In genomic region chr5:33601881-33602280, GRCh38 we compare ENCODE assay signal across 29 cellular contexts.
DNase-seq lines count a peak whose midpoint lies in the region; ATAC-seq and TF ChIP-seq lines count a peak whose summit lies in the region.
"Had no signal": no experiment of that assay in that cellular context is flagged by ENCODE, and none has a peak within 500 bp of the region (broad histone marks: within the 10 kb centered on the region; RNA-seq: fewer than 3 reads in every experiment).

No MANE protein-coding gene starts in this region.

- H3K27me3 Mint-ChIP-seq in WTC11 (ENCODE audit: low read depth) (no peaks in the 10 kb centered on the region), endodermal cell (ENCODE audit: insufficient read depth) (no peaks in the 10 kb centered on the region)
- H3K27me3 Mint-ChIP-seq: activated naive CD8-positive, alpha-beta T cell treated with anti-CD3 and anti-CD28 coated beads, Interleukin-2, amount 50 U/mL, for 24 hours; dendritic cell treated with granulocyte-macrophage colony-stimulating factor and Interleukin-4, amounts not matched to agents 40 ng/mL and 50 ng/mL, for 4 days had no signal

- peak; percentile 51; the same call in 1 of the 2 replicates for ATAC-seq in WTC11
- ATAC-seq in GM18907 (IDR thresholded peaks at IDR 0.05; ENCODE audit: unreplicated experiment), result no peak
- ATAC-seq: activated CD4-positive, CD25-positive, alpha-beta regulatory T cell treated with anti-CD3 and anti-CD28 coated beads, Interleukin-2, amount 50 U/mL, for 24 hours; activated naive CD8-positive, alpha-beta T cell treated with anti-CD3 and anti-CD28 coated beads, Interleukin-2, amount 50 U/mL, for 24 hours; GM12878 had no signal

- H3K4me1 Mint-ChIP-seq in WTC11, result peaks cover 4% of the 10 kb centered on the region
- no peaks in the 10 kb centered on the region for H3K4me1 Mint-ChIP-seq in endodermal cell
- H3K4me1 Mint-ChIP-seq: activated CD4-positive, alpha-beta memory T cell treated with anti-CD3 and anti-CD28 coated beads, Interleukin-2, amount 10 ng/mL, durations not matched to agents 7 days and 5 days; activated naive CD8-positive, alpha-beta T cell treated with anti-CD3 and anti-CD28 coated beads, Interleukin-2, amount 50 U/mL, for 24 hours had no signal

- DNase-seq in WTC11 (ENCODE audit: low spot score), result no peak
- peak; percentile 60 for DNase-seq in endodermal cell
- DNase-seq in kidney tubule cell (ENCODE audit: low spot score), result peak; percentile 84
- DNase-seq in renal cortical epithelial cell (ENCODE audit: low read depth), result peak; percentile 72
- DNase-seq in GM03348 (ENCODE audit: low spot score), result no peak
- no peak for DNase-seq in amniotic stem cell (lab: John Stamatoyannopoulos, UW)
- DNase-seq in NCI-H1048 (lab: John Stamatoyannopoulos, UW), result no peak
- DNase-seq: ACHN; activated CD4-positive, alpha-beta memory T cell treated with anti-CD3 and anti-CD28 coated beads, Interleukin-2, amount 10 ng/mL, durations not matched to agents 7 days and 5 days; activated gamma-delta T cell treated with Interleukin-2 at 50 U/mL for 16 hours; activated naive CD8-positive, alpha-beta T cell treated with anti-CD3 and anti-CD28 coated beads, Interleukin-2, amount 50 U/mL, for 24 hours; activated T-cell treated with anti-CD3 and anti-CD28 coated beads for 4 hours; DMS79 treated with DMSO at 0.1 percent for 48 hours; head of caudate nucleus; Kasumi-1; NCI-H1092; NCI-H187; NCI-H524 treated with DMSO at 0.1 percent for 48 hours; Peyer's patch; SIG-M5; uterus had no signal

- TF ChIP-seq CTCF in WTC11 (IDR thresholded peaks at IDR 0.05) (no peak), endodermal cell (conservative IDR thresholded peaks at IDR 0.05) (no peak)

- H3K27me3 ChIP-seq in endodermal cell (ENCODE audit: control insufficient read depth, insufficient read depth, low read length, poor library complexity, severe bottlenecking), result no peaks in the 10 kb centered on the region
- H3K27me3 ChIP-seq: BLaER1, neutrophil, Peyer's patch, uterus had no signal

- no peak overlapping the region for H3K27ac ChIP-seq in endodermal cell (ENCODE audit: low read depth, low read length)
- H3K27ac ChIP-seq: BLaER1, neutrophil, Peyer's patch, skin epidermis, uterus had no signal

- H3K27ac Mint-ChIP-seq in WTC11 (no peak overlapping the region), endodermal cell (no peak overlapping the region)
- H3K27ac Mint-ChIP-seq: activated CD4-positive, alpha-beta memory T cell treated with anti-CD3 and anti-CD28 coated beads, Interleukin-2, amount 10 ng/mL, durations not matched to agents 7 days and 5 days; activated naive CD8-positive, alpha-beta T cell treated with anti-CD3 and anti-CD28 coated beads, Interleukin-2, amount 50 U/mL, for 24 hours; dendritic cell treated with granulocyte-macrophage colony-stimulating factor and Interleukin-4, amounts not matched to agents 40 ng/mL and 50 ng/mL, for 4 days had no signal

- H3K9me3 Mint-ChIP-seq in WTC11 (no peaks in the 10 kb centered on the region), endodermal cell (no peaks in the 10 kb centered on the region)
- H3K9me3 Mint-ChIP-seq: activated CD4-positive, alpha-beta memory T cell treated with anti-CD3 and anti-CD28 coated beads, Interleukin-2, amount 10 ng/mL, durations not matched to agents 7 days and 5 days; activated naive CD8-positive, alpha-beta T cell treated with anti-CD3 and anti-CD28 coated beads, Interleukin-2, amount 50 U/mL, for 24 hours; dendritic cell treated with granulocyte-macrophage colony-stimulating factor and Interleukin-4, amounts not matched to agents 40 ng/mL and 50 ng/mL, for 4 days had no signal

- H3K9ac ChIP-seq in endodermal cell (ENCODE audit: extremely low read depth, low read length, poor library complexity, severe bottlenecking), result no peak overlapping the region
- H3K9ac ChIP-seq: BLaER1 had no signal

- H3K4me3 ChIP-seq in endodermal cell (ENCODE audit: low read length), result no peak overlapping the region
- H3K4me3 ChIP-seq: BLaER1, GM12878, Peyer's patch, skin epidermis, uterus had no signal

- no peaks in the 10 kb centered on the region for H3K9me3 ChIP-seq in endodermal cell (ENCODE audit: control insufficient read depth, low read length)
- H3K9me3 ChIP-seq: BLaER1, Caco-2, neutrophil, Peyer's patch, uterus had no signal

- WGBS in endodermal cell (ENCODE audit: insufficient coverage in 1 of 2, insufficient read length in 1 of 2), 2 experiments, result 86% methylated on average over 3 of the region's 3 CpGs; no CpG with 5 or more reads in 1 of the 2 experiments

- H3K4me3 Mint-ChIP-seq in WTC11 (no peak overlapping the region), endodermal cell (no peak overlapping the region)
- H3K4me3 Mint-ChIP-seq: activated CD4-positive, alpha-beta memory T cell treated with anti-CD3 and anti-CD28 coated beads, Interleukin-2, amount 10 ng/mL, durations not matched to agents 7 days and 5 days; activated naive CD8-positive, alpha-beta T cell treated with anti-CD3 and anti-CD28 coated beads, Interleukin-2, amount 50 U/mL, for 24 hours; dendritic cell treated with granulocyte-macrophage colony-stimulating factor and Interleukin-4, amounts not matched to agents 40 ng/mL and 50 ng/mL, for 4 days had no signal

- CTCF ChIA-PET in WTC11 (lab: Charles Lee), result interaction anchor here (0.7 to 0.8 kb wide), 2 partner anchors 13 to 334 kb away, joined by 3 to 4 read pairs; partner anchors contain the start of gene RXFP3

- no peaks in the 10 kb centered on the region for H3K4me1 ChIP-seq in endodermal cell (ENCODE audit: control insufficient read depth, insufficient read depth, low read length)
- H3K4me1 ChIP-seq: BLaER1, Caco-2, Peyer's patch, uterus had no signal

- POLR2A ChIA-PET in WTC11 (lab: Charles Lee), result no interaction called here

- H3K36me3 Mint-ChIP-seq in WTC11 (no peaks in the 10 kb centered on the region), endodermal cell (ENCODE audit: low read depth) (peaks cover 7% of the 10 kb centered on the region)

- H3K36me3 ChIP-seq in endodermal cell (ENCODE audit: control insufficient read depth, insufficient read depth, low read length), result no peaks in the 10 kb centered on the region
- H3K36me3 ChIP-seq: BLaER1, neutrophil, Peyer's patch, uterus had no signal

TF ChIP-seq in WTC11, 78 proteins besides CTCF, POLR2A, EP300 and RAD21 (continues in another document):
- TF ChIP-seq, protein P1, sequence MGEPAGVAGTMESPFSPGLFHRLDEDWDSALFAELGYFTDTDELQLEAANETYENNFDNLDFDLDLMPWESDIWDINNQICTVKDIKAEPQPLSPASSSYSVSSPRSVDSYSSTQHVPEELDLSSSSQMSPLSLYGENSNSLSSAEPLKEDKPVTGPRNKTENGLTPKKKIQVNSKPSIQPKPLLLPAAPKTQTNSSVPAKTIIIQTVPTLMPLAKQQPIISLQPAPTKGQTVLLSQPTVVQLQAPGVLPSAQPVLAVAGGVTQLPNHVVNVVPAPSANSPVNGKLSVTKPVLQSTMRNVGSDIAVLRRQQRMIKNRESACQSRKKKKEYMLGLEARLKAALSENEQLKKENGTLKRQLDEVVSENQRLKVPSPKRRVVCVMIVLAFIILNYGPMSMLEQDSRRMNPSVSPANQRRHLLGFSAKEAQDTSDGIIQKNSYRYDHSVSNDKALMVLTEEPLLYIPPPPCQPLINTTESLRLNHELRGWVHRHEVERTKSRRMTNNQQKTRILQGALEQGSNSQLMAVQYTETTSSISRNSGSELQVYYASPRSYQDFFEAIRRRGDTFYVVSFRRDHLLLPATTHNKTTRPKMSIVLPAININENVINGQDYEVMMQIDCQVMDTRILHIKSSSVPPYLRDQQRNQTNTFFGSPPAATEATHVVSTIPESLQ (CRISPR knock-in tag; IDR thresholded peaks at IDR 0.05), result no peak
- TF ChIP-seq, protein P2, sequence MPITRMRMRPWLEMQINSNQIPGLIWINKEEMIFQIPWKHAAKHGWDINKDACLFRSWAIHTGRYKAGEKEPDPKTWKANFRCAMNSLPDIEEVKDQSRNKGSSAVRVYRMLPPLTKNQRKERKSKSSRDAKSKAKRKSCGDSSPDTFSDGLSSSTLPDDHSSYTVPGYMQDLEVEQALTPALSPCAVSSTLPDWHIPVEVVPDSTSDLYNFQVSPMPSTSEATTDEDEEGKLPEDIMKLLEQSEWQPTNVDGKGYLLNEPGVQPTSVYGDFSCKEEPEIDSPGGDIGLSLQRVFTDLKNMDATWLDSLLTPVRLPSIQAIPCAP (CRISPR knock-in tag; IDR thresholded peaks at IDR 0.05), result no peak
- TF ChIP-seq, protein P3, sequence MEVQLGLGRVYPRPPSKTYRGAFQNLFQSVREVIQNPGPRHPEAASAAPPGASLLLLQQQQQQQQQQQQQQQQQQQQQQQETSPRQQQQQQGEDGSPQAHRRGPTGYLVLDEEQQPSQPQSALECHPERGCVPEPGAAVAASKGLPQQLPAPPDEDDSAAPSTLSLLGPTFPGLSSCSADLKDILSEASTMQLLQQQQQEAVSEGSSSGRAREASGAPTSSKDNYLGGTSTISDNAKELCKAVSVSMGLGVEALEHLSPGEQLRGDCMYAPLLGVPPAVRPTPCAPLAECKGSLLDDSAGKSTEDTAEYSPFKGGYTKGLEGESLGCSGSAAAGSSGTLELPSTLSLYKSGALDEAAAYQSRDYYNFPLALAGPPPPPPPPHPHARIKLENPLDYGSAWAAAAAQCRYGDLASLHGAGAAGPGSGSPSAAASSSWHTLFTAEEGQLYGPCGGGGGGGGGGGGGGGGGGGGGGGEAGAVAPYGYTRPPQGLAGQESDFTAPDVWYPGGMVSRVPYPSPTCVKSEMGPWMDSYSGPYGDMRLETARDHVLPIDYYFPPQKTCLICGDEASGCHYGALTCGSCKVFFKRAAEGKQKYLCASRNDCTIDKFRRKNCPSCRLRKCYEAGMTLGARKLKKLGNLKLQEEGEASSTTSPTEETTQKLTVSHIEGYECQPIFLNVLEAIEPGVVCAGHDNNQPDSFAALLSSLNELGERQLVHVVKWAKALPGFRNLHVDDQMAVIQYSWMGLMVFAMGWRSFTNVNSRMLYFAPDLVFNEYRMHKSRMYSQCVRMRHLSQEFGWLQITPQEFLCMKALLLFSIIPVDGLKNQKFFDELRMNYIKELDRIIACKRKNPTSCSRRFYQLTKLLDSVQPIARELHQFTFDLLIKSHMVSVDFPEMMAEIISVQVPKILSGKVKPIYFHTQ (CRISPR knock-in tag; IDR thresholded peaks at IDR 0.05), result no peak

Comparison
In these comparisons a context has a peak if more than half of its experiments do, and no peak if none do; other contexts are left out.
1. DNase-seq: peak in endodermal cell (single experiment), kidney tubule cell (single experiment) and renal cortical epithelial cell (single experiment); none in WTC11 (single experiment), GM03348 (single experiment), amniotic stem cell (single experiment) and NCI-H1048 (single experiment).